In genomic region chr18:37493352-37493935, GRCh38 we compare ENCODE assay signal across 20 cellular contexts.
"Had no signal": no experiment of that assay in that cellular context is flagged by ENCODE, and none has a peak within 500 bp of the region (broad histone marks: within the 10 kb centered on the region; RNA-seq: fewer than 3 reads in every experiment).

No MANE protein-coding gene starts in this region.

- H3K4me1 Mint-ChIP-seq: activated B cell treated with CpG ODN at 0.5 μM for 24 hours; activated CD4-positive, alpha-beta T cell treated with anti-CD3 and anti-CD28 coated beads, Interleukin-2, amount 10 ng/mL, durations not matched to agents 24 days and 14 days; activated CD8-positive, alpha-beta memory T cell treated with anti-CD3 and anti-CD28 coated beads, Interleukin-2, amount 10 ng/mL, durations not matched to agents 7 days and 5 days; activated naive CD4-positive, alpha-beta T cell treated with anti-CD3 and anti-CD28 coated beads, Interleukin-2, amount 10 ng/mL, durations not matched to agents 7 days and 5 days; activated naive CD8-positive, alpha-beta T cell treated with anti-CD3 and anti-CD28 coated beads for 36 hours; activated T-helper 17 cell treated with anti-CD3 and anti-CD28 coated beads, Interleukin-2, amount 50 U/mL, for 72 hours had no signal

- H3K4me3 ChIP-seq: cardiac muscle cell had no signal

- H3K9me3 Mint-ChIP-seq: activated B cell treated with CpG ODN at 0.5 μM for 24 hours; activated CD4-positive, alpha-beta T cell treated with anti-CD3 and anti-CD28 coated beads, Interleukin-2, amount 10 ng/mL, durations not matched to agents 24 days and 14 days; activated naive CD4-positive, alpha-beta T cell treated with anti-CD3 and anti-CD28 coated beads, Interleukin-2, amount 10 ng/mL, durations not matched to agents 7 days and 5 days; activated naive CD8-positive, alpha-beta T cell treated with anti-CD3 and anti-CD28 coated beads for 36 hours; activated T-helper 17 cell treated with anti-CD3 and anti-CD28 coated beads, Interleukin-2, amount 50 U/mL, for 72 hours; T-helper 1 cell treated with Interleukin-12 subunit alpha and Interleukin-12 subunit beta and Interleukin-4 antibody, amounts not matched to agents 30 μg/mL and 1 μg/mL, for 36 hours had no signal

- H3K4me3 Mint-ChIP-seq: activated B cell treated with CpG ODN at 0.5 μM for 24 hours; activated CD4-positive, alpha-beta T cell treated with anti-CD3 and anti-CD28 coated beads, Interleukin-2, amount 10 ng/mL, durations not matched to agents 24 days and 14 days; activated CD8-positive, alpha-beta memory T cell treated with anti-CD3 and anti-CD28 coated beads, Interleukin-2, amount 10 ng/mL, durations not matched to agents 7 days and 5 days; activated naive CD4-positive, alpha-beta T cell treated with anti-CD3 and anti-CD28 coated beads, Interleukin-2, amount 10 ng/mL, durations not matched to agents 7 days and 5 days; activated naive CD8-positive, alpha-beta T cell treated with anti-CD3 and anti-CD28 coated beads for 36 hours; activated T-helper 17 cell treated with anti-CD3 and anti-CD28 coated beads, Interleukin-2, amount 50 U/mL, for 72 hours; T-helper 1 cell treated with Interleukin-12 subunit alpha and Interleukin-12 subunit beta and Interleukin-4 antibody, amounts not matched to agents 30 μg/mL and 1 μg/mL, for 36 hours had no signal

- H3K27me3 ChIP-seq: brain microvascular endothelial cell had no signal

- H3K27ac Mint-ChIP-seq: activated B cell treated with CpG ODN at 0.5 μM for 24 hours; activated CD4-positive, alpha-beta T cell treated with anti-CD3 and anti-CD28 coated beads, Interleukin-2, amount 10 ng/mL, durations not matched to agents 24 days and 14 days; activated CD8-positive, alpha-beta memory T cell treated with anti-CD3 and anti-CD28 coated beads, Interleukin-2, amount 10 ng/mL, durations not matched to agents 7 days and 5 days; activated naive CD4-positive, alpha-beta T cell treated with anti-CD3 and anti-CD28 coated beads, Interleukin-2, amount 10 ng/mL, durations not matched to agents 7 days and 5 days; activated naive CD8-positive, alpha-beta T cell treated with anti-CD3 and anti-CD28 coated beads for 36 hours; activated T-helper 17 cell treated with anti-CD3 and anti-CD28 coated beads, Interleukin-2, amount 50 U/mL, for 72 hours; T-helper 1 cell treated with Interleukin-12 subunit alpha and Interleukin-12 subunit beta and Interleukin-4 antibody, amounts not matched to agents 30 μg/mL and 1 μg/mL, for 36 hours had no signal

- H3K36me3 Mint-ChIP-seq: activated CD8-positive, alpha-beta memory T cell treated with anti-CD3 and anti-CD28 coated beads, Interleukin-2, amount 10 ng/mL, durations not matched to agents 7 days and 5 days; activated naive CD4-positive, alpha-beta T cell treated with anti-CD3 and anti-CD28 coated beads, Interleukin-2, amount 10 ng/mL, durations not matched to agents 7 days and 5 days; activated naive CD8-positive, alpha-beta T cell treated with anti-CD3 and anti-CD28 coated beads for 36 hours had no signal

- H3K36me3 ChIP-seq: brain microvascular endothelial cell, cardiac muscle cell had no signal

- DNase-seq: activated B cell treated with CpG ODN at 0.5 μM for 24 hours; activated CD4-positive, alpha-beta T cell treated with anti-CD3 and anti-CD28 coated beads for 1 hour; activated CD4-positive, alpha-beta T cell treated with anti-CD3 and anti-CD28 coated beads, Interleukin-2, amount 10 ng/mL, durations not matched to agents 24 days and 14 days; activated CD4-positive, alpha-beta T cell treated with anti-CD3 and anti-CD28 coated beads, Interleukin-2, amount 50 U/mL, for 48 hours; activated CD8-positive, alpha-beta memory T cell treated with anti-CD3 and anti-CD28 coated beads, Interleukin-2, amount 10 ng/mL, durations not matched to agents 7 days and 5 days; activated gamma-delta T cell treated with Interleukin-2 at 50 U/mL for 16 hours; activated naive CD4-positive, alpha-beta T cell treated with anti-CD3 and anti-CD28 coated beads, Interleukin-2, amount 10 ng/mL, durations not matched to agents 7 days and 5 days; activated naive CD8-positive, alpha-beta T cell treated with anti-CD3 and anti-CD28 coated beads for 36 hours; activated T-cell treated with anti-CD3 and anti-CD28 coated beads, Interleukin-2, amount 50 U/mL, for 48 hours; brain microvascular endothelial cell; NCI-H1092 treated with DMSO at 0.1 percent for 48 hours; NCI-H1417 treated with DMSO at 0.1 percent for 48 hours; NCI-H1694 treated with DMSO at 0.1 percent for 48 hours; NCI-H2029 treated with DMSO at 0.1 percent for 48 hours; NCI-H510A treated with DMSO at 0.1 percent for 48 hours; PC-3; SHP77 treated with DMSO at 0.1 percent for 48 hours had no signal

- ATAC-seq: activated CD8-positive, alpha-beta memory T cell treated with anti-CD3 and anti-CD28 coated beads, Interleukin-2, amount 10 ng/mL, durations not matched to agents 7 days and 5 days; activated T-helper 17 cell treated with anti-CD3 and anti-CD28 coated beads, Interleukin-2, amount 50 U/mL, for 72 hours; PC-3 had no signal
